In genomic region chr7:80665526-80665925, GRCh38 we compare ENCODE assay signal across 19 cellular contexts. TPM values are rescaled to one million over a fixed set of nuclear protein-coding genes. Genes with fewer than 3 reads are reported as not detected.
DNase-seq lines count a peak whose midpoint lies in the region; ATAC-seq and TF ChIP-seq lines count a peak whose summit lies in the region.
"Had no signal": no experiment of that assay in that cellular context is flagged by ENCODE, and none has a peak within 500 bp of the region (broad histone marks: within the 10 kb centered on the region; RNA-seq: fewer than 3 reads in every experiment).

No MANE protein-coding gene starts in this region.

- no peaks in the 10 kb centered on the region for H3F3A ChIP-seq in SK-N-SH (replicated peaks; ENCODE audit: insufficient read depth)

- no peak for TF ChIP-seq RAD21 in SK-N-SH (IDR thresholded peaks at IDR 0.05; ENCODE audit: low read length)

- no peak overlapping the region for H3K4me2 ChIP-seq in SK-N-SH
- H3K4me2 ChIP-seq: GM23338 had no signal

- peak overlapping the region; percentile 10 for H2AFZ ChIP-seq in SK-N-SH (ENCODE audit: low read depth)
- H2AFZ ChIP-seq: GM23338 had no signal

- no peak overlapping the region for H3K9ac ChIP-seq in SK-N-SH

- H3K9me2 ChIP-seq in SK-N-SH: no peaks in the 10 kb centered on the region

- no peak for ATAC-seq in SK-N-SH treated with all-trans-retinoic acid at 6 μM for 48 hours
- ATAC-seq in GM19324 (IDR thresholded peaks at IDR 0.05; ENCODE audit: low FRiP score, unreplicated experiment): no peak
- ATAC-seq: GM23338, HCT116, Panc1 had no signal

- H3K27me3 ChIP-seq in SK-N-SH (ENCODE audit: insufficient read depth): no peaks in the 10 kb centered on the region

- no peak for TF ChIP-seq CTCF in SK-N-SH (IDR thresholded peaks at IDR 0.05)

- H3K79me2 ChIP-seq in SK-N-SH (ENCODE audit: insufficient read depth): no peaks in the 10 kb centered on the region

- CTCF ChIA-PET in SK-N-SH (lab: Yijun Ruan, JAX): interaction anchor here (0.9 to 5.1 kb wide), 4 partner anchors 10 to 237 kb away, joined by 4 to 32 read pairs (median 16); no protein-coding TSS in a partner anchor

- no peak overlapping the region for H3K4me3 ChIP-seq in SK-N-SH (ENCODE audit: low read depth in 2 of 2, low read length in 1 of 2)
- H3K4me3 ChIP-seq: GM23338, SJSA1 had no signal

- H3K27ac ChIP-seq in SK-N-SH (ENCODE audit: low read depth in 2 of 2, low read length in 1 of 2) (no peak overlapping the region), epithelial cell of prostate (peak overlapping the region; percentile 41)
- H3K27ac ChIP-seq: SJSA1 had no signal

- no peaks in the 10 kb centered on the region for H4K20me1 ChIP-seq in SK-N-SH (ENCODE audit: insufficient read depth)

- no peaks in the 10 kb centered on the region for H3K4me1 ChIP-seq in SK-N-SH (ENCODE audit: control insufficient read depth in 1 of 2, insufficient read depth in 2 of 2, low read depth in 1 of 2, low read length in 1 of 2)
- H3K4me1 ChIP-seq: SJSA1 had no signal

- no peaks in the 10 kb centered on the region for H3K36me3 ChIP-seq in SK-N-SH (replicated peaks in 1 of 2; ENCODE audit: control insufficient read depth in 1 of 2, insufficient read depth in 2 of 2, low read length in 1 of 2)
- H3K36me3 ChIP-seq: SJSA1 had no signal

- no peak for TF ChIP-seq EP300 in SK-N-SH (IDR thresholded peaks at IDR 0.05; ENCODE audit: borderline replicate concordance in 1 of 2, low read depth in 1 of 2, low read length in 1 of 2)

- POLR2A ChIA-PET in SK-N-SH (lab: Yijun Ruan, JAX): no interaction called here

- 93% methylated on average over 2 of the region's 2 CpGs for WGBS in SK-N-SH (ENCODE audit: low lambda C conversion rate)

- no peak for DNase-seq in SK-N-SH
- DNase-seq in NCI-H69 (lab: John Stamatoyannopoulos, UW): peak; percentile 36
- no peak for DNase-seq in epithelial cell of prostate (ENCODE audit: low read depth, low spot score)
- no peak for DNase-seq in NCI-H524 treated with DMSO at 0.1 percent for 48 hours (lab: John Stamatoyannopoulos, UW)
- DNase-seq in activated gamma-delta T cell treated with Interleukin-2 at 50 U/mL for 16 hours: no peak
- no peak for DNase-seq in superior temporal gyrus (ENCODE audit: extremely low spot score)
- DNase-seq: 8988T, GF-D8, Karpas-422, MM.1S, NCI-H1092, NCI-H2081, NCI-H2227 treated with DMSO at 0.1 percent for 48 hours had no signal

- H3K9me3 ChIP-seq in SK-N-SH: no peaks in the 10 kb centered on the region
- H3K9me3 ChIP-seq: SJSA1 had no signal

TF ChIP-seq in SK-N-SH, 30 proteins besides CTCF, POLR2A, EP300 and RAD21 (continues in another document):
- TF ChIP-seq GABPA (IDR thresholded peaks at IDR 0.05; ENCODE audit: low read depth) (no peak), CHD2 (IDR thresholded peaks at IDR 0.05; ENCODE audit: low read length, partially characterized antibody) (no peak), GATA2 (CRISPR knock-in tag; IDR thresholded peaks at IDR 0.05) (no peak), FOSL2 (IDR thresholded peaks at IDR 0.05; ENCODE audit: borderline replicate concordance, low read depth) (no peak), EZH2phosphoT487 (IDR thresholded peaks at IDR 0.05; ENCODE audit: borderline replicate concordance, low read depth) (no peak), RXRA (IDR thresholded peaks at IDR 0.05; ENCODE audit: borderline replicate concordance, low read depth) (no peak), RCOR1 (IDR thresholded peaks at IDR 0.05; ENCODE audit: low read length) (no peak), ZBTB33 (IDR thresholded peaks at IDR 0.05; ENCODE audit: borderline replicate concordance, low read depth) (no peak), TAF1 (IDR thresholded peaks at IDR 0.05; ENCODE audit: borderline replicate concordance, low read depth, low read length) (no peak), NFIC (IDR thresholded peaks at IDR 0.05; ENCODE audit: borderline replicate concordance) (no peak), MAX (IDR thresholded peaks at IDR 0.05; ENCODE audit: low read depth) (no peak)

TF ChIP-seq in SK-N-SH treated with all-trans-retinoic acid at 6 μM for 48 hours, 23 proteins besides CTCF, POLR2A, EP300 and RAD21 (continues in another document):
- no peak for TF ChIP-seq CREB5 (CRISPR knock-in tag; IDR thresholded peaks at IDR 0.05; ENCODE audit: low read depth)
- TF ChIP-seq ESRRG (CRISPR knock-in tag; IDR thresholded peaks at IDR 0.05): no peak
- no peak for TF ChIP-seq RARB (CRISPR knock-in tag; IDR thresholded peaks at IDR 0.05)
- no peak for TF ChIP-seq CSDC2 (CRISPR knock-in tag; IDR thresholded peaks at IDR 0.05)
- TF ChIP-seq GLIS3 (CRISPR knock-in tag; IDR thresholded peaks at IDR 0.05): no peak
- TF ChIP-seq ZC3H10 (CRISPR knock-in tag; IDR thresholded peaks at IDR 0.05): no peak
- no peak for TF ChIP-seq TOX (CRISPR knock-in tag; IDR thresholded peaks at IDR 0.05; ENCODE audit: borderline replicate concordance)
- no peak for TF ChIP-seq TCF4 (CRISPR knock-in tag; IDR thresholded peaks at IDR 0.05; ENCODE audit: borderline replicate concordance)
- TF ChIP-seq ZFP3 (CRISPR knock-in tag; IDR thresholded peaks at IDR 0.05): no peak
- TF ChIP-seq BACH2 (CRISPR knock-in tag; IDR thresholded peaks at IDR 0.05; ENCODE audit: borderline replicate concordance): no peak
- no peak for TF ChIP-seq ZNF565 (CRISPR knock-in tag; conservative IDR thresholded peaks at IDR 0.05; ENCODE audit: low read depth)
- no peak for TF ChIP-seq PATZ1 (CRISPR knock-in tag; IDR thresholded peaks at IDR 0.05; ENCODE audit: borderline replicate concordance)
- TF ChIP-seq SNAI2 (CRISPR knock-in tag; IDR thresholded peaks at IDR 0.05): no peak
- no peak for TF ChIP-seq POU6F1 (CRISPR knock-in tag; IDR thresholded peaks at IDR 0.05; ENCODE audit: borderline replicate concordance, low read depth)
- no peak for TF ChIP-seq PPARA (CRISPR knock-in tag; IDR thresholded peaks at IDR 0.05; ENCODE audit: borderline replicate concordance)

RNA-seq across cellular contexts. Expression of gene CD36, which starts 27.1 kb away (rescaled TPM):
- polyA plus RNA-seq in SK-N-SH (2012; rRNA removed): 0.10 and 0.16 TPM in 2 replicates
- polyA plus RNA-seq in SK-N-SH (2012; cell fraction: cytosol; rRNA removed): 0.23 and 0.25 TPM in 2 replicates
- polyA plus RNA-seq in SK-N-SH (2012; cell fraction: nucleus; rRNA removed): 0.16 and 0.29 TPM in 2 replicates
